Comparison of ENCODE assay signal across 1 cellular context in genomic region chr18:77098554-77099174, GRCh38.
TF ChIP-seq lines count a peak whose summit lies in the region.

No MANE protein-coding gene starts in this region.

TF ChIP-seq in HEK293, 187 proteins besides CTCF, POLR2A, EP300 and RAD21 (continued from another document):
- TF ChIP-seq, protein P1, sequence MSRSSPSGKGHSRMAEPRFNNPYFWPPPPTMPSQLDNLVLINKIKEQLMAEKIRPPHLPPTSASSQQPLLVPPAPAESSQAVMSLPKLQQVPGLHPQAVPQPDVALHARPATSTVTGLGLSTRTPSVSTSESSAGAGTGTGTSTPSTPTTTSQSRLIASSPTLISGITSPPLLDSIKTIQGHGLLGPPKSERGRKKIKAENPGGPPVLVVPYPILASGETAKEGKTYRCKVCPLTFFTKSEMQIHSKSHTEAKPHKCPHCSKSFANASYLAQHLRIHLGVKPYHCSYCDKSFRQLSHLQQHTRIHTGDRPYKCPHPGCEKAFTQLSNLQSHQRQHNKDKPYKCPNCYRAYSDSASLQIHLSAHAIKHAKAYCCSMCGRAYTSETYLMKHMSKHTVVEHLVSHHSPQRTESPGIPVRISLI (tag by site-specific recombination; IDR thresholded peaks at IDR 0.05), result no peak
- TF ChIP-seq SALL2 (tag by site-specific recombination; IDR thresholded peaks at IDR 0.05; ENCODE audit: borderline replicate concordance) (no peak), HOXA7 (CRISPR knock-in tag; IDR thresholded peaks at IDR 0.05; ENCODE audit: borderline replicate concordance) (no peak), ZNF335 (tag by site-specific recombination; conservative IDR thresholded peaks at IDR 0.05) (0 out of 2 replicates have a peak, but pooled peaks have one; percentile 26), BCL6B (tag by site-specific recombination; IDR thresholded peaks at IDR 0.05) (no peak)
- TF ChIP-seq, protein P2, sequence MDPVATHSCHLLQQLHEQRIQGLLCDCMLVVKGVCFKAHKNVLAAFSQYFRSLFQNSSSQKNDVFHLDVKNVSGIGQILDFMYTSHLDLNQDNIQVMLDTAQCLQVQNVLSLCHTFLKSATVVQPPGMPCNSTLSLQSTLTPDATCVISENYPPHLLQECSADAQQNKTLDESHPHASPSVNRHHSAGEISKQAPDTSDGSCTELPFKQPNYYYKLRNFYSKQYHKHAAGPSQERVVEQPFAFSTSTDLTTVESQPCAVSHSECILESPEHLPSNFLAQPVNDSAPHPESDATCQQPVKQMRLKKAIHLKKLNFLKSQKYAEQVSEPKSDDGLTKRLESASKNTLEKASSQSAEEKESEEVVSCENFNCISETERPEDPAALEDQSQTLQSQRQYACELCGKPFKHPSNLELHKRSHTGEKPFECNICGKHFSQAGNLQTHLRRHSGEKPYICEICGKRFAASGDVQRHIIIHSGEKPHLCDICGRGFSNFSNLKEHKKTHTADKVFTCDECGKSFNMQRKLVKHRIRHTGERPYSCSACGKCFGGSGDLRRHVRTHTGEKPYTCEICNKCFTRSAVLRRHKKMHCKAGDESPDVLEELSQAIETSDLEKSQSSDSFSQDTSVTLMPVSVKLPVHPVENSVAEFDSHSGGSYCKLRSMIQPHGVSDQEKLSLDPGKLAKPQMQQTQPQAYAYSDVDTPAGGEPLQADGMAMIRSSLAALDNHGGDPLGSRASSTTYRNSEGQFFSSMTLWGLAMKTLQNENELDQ (tag by site-specific recombination; IDR thresholded peaks at IDR 0.05; ENCODE audit: low read depth), result no peak
